Comparison of ENCODE assay signal across 9 cellular contexts in genomic region chr18:26657618-26658581, GRCh38.
DNase-seq lines count a peak whose midpoint lies in the region; ATAC-seq, FAIRE-seq and TF ChIP-seq lines count a peak whose summit lies in the region.
"Had no signal": no experiment of that assay in that cellular context is flagged by ENCODE, and none has a peak within 500 bp of the region (broad histone marks: within the 10 kb centered on the region; RNA-seq: fewer than 3 reads in every experiment).

No MANE protein-coding gene starts in this region.

- DNase-seq in GM12891 (ENCODE audit: insufficient read length, low spot score), result no peak
- DNase-seq in SJCRH30, result no peak
- no peak for DNase-seq in fibroblast of the aortic adventitia (ENCODE audit: low read depth)
- no peak for DNase-seq in skeletal muscle cell (ENCODE audit: low read depth)
- DNase-seq in mesenteric fat pad (ENCODE audit: low spot score), result no peak
- no peak for DNase-seq in GM03348 (ENCODE audit: low spot score)

- ATAC-seq in GM18909 (IDR thresholded peaks at IDR 0.05; ENCODE audit: poor library complexity, unreplicated experiment) (no peak), GM19328 (IDR thresholded peaks at IDR 0.05; ENCODE audit: unreplicated experiment) (no peak)

- no peaks in the 10 kb centered on the region for H3K36me3 ChIP-seq in SJCRH30

- H3K27ac ChIP-seq in SJCRH30, result no peak overlapping the region

- H3K4me3 ChIP-seq in SJCRH30, result peak overlapping the region; percentile 66
- H3K4me3 ChIP-seq in fibroblast of the aortic adventitia (ENCODE audit: low read depth, low read length), result peak overlapping the region; percentile 67
- peak overlapping the region; percentile 73 for H3K4me3 ChIP-seq in skeletal muscle cell (ENCODE audit: low read depth, low read length)
- H3K4me3 ChIP-seq: K562 had no signal

- no peaks in the 10 kb centered on the region for H3K4me1 ChIP-seq in SJCRH30

- H3K27me3 ChIP-seq in SJCRH30, result no peaks in the 10 kb centered on the region

- peak; percentile 31 for FAIRE-seq in GM12891 (lab: Jason Lieb, UNC)
- FAIRE-seq: K562 had no signal

- no peak for TF ChIP-seq POLR2A in GM12891 (IDR thresholded peaks at IDR 0.05; ENCODE audit: low read depth, low read length)

- H3K9me3 ChIP-seq in SJCRH30 (replicated peaks), result no peaks in the 10 kb centered on the region

- TF ChIP-seq CTCF in fibroblast of the aortic adventitia (IDR thresholded peaks at IDR 0.05; ENCODE audit: insufficient read depth, low read length), result no peak

TF ChIP-seq in GM12891, 5 proteins besides CTCF, POLR2A, EP300 and RAD21:
- TF ChIP-seq TAF1 (IDR thresholded peaks at IDR 0.05; ENCODE audit: low read depth, low read length) (no peak), POU2F2 (IDR thresholded peaks at IDR 0.05; ENCODE audit: low read depth, low read length) (no peak), SPI1 (IDR thresholded peaks at IDR 0.05; ENCODE audit: low read depth, low read length) (no peak), POLR2AphosphoS5 (IDR thresholded peaks at IDR 0.05; ENCODE audit: low read depth, low read length) (no peak), PAX5 (IDR thresholded peaks at IDR 0.05; ENCODE audit: insufficient read depth, low read length, severe bottlenecking) (no peak)
